In the genomic region with DNA sequence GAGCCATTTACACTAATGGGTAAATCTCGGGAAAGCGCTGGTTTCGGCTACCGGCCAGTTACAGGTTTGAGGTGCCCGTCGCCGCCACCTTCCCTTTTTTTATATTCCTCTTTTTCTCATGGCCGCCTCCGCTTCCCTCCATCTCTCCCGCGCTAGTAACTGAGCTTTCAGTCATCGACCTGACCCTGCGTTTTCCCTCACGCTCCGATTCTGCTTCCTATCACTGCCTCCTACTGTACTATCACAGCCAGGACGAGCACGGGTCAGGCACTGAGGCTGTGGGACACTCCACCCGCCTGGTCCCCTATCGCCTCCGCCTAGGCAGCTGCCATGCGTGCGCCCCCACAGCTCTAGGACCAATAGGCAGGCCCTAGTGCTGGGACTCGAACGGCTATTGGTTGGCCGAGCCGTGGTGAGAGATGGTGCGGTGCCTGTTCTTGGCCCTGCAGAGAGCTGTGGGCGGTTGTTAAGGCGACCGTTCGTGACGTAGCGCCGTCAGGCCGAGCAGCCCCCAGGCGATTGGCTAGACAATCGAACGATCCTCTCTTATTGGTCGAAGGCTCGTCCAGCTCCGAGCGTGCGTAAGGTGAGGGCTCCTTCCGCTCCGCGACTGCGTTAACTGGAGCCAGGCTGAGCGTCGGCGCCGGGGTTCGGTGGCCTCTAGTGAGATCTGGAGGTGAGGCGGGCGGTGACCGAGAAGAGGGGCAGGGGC, we compare ENCODE assay signal across 8 cellular contexts. TPM values are rescaled to one million over a fixed set of nuclear protein-coding genes. Genes with fewer than 3 reads are reported as not detected.
DNase-seq lines count a peak whose midpoint lies in the region; ATAC-seq, FAIRE-seq and TF ChIP-seq lines count a peak whose summit lies in the region.

TSS of gene HMGCR (plus strand) at position 596 of the 712 bp plus-strand sequence. CDS start 5,386 bp downstream, outside the sequence.

- intact Hi-C loops in colonic mucosa (cut with DNase I) = loop anchor here (5.0 kb wide), 2 partner anchors 94 to 569 kb away; partner anchors contain the start of genes GFM2 and NSA2

- H3K9ac ChIP-seq in BLaER1 (peak within 1 kb of the TSS; percentile 89), colonic mucosa (ENCODE audit: low read depth in 2 of 2, low read length in 2 of 2) (peak within 1 kb of the TSS; percentile 90)

- H4K20me1 ChIP-seq in BLaER1 = peaks cover 44% of the 10 kb centered on the region

- FAIRE-seq in GM19239 (lab: Jason Lieb, UNC) = peak; percentile 96

- H3K4me3 ChIP-seq in BLaER1 = peak within 1 kb of the TSS; percentile 96
- peak within 1 kb of the TSS; percentile 63 for H3K4me3 ChIP-seq in colonic mucosa

- no peak for TF ChIP-seq CTCF in colonic mucosa (IDR thresholded peaks at IDR 0.05)

- DNase-seq in GM19239 (ENCODE audit: insufficient read length, low spot score) (peak; percentile 91), NCI-H524 treated with DMSO at 0.1 percent for 48 hours (lab: John Stamatoyannopoulos, UW) (peak; percentile 92), colonic mucosa (peak; percentile 98)
- peak; percentile 98 for DNase-seq in activated CD4-positive, alpha-beta T cell treated with anti-CD3 and anti-CD28 coated beads for 48 hours
- DNase-seq in stimulated activated CD4-positive, alpha-beta T cell treated with anti-CD3 and anti-CD28 coated beads, Interleukin-1b, Interleukin-23, amount 100 ng/mL, for 48 hours = peak; percentile 99

- peaks cover 18% of the 10 kb centered on the region for H3K4me1 ChIP-seq in BLaER1
- H3K4me1 ChIP-seq in colonic mucosa = no peaks in the 10 kb centered on the region

- ATAC-seq in HG03457 (IDR thresholded peaks at IDR 0.05; ENCODE audit: unreplicated experiment) = peak; percentile 97

- H3K4me2 ChIP-seq in BLaER1 = peak within 1 kb of the TSS; percentile 85

- peaks cover 4% of the 10 kb centered on the region; the same call in 1 of the 2 replicates for H3K36me3 ChIP-seq in BLaER1
- H3K36me3 ChIP-seq in colonic mucosa = no peaks in the 10 kb centered on the region

- H3K9me3 ChIP-seq in BLaER1 (peaks cover 4% of the 10 kb centered on the region; the same call in 1 of the 2 replicates), colonic mucosa (no peaks in the 10 kb centered on the region)

- H3K27ac ChIP-seq in BLaER1 (peak within 1 kb of the TSS; percentile 83), colonic mucosa (peak within 1 kb of the TSS; percentile 95), layer of hippocampus (ENCODE audit: low read depth, low read length) (peak within 1 kb of the TSS; percentile 80)

- H3K27me3 ChIP-seq in BLaER1 = no peaks in the 10 kb centered on the region
- H3K27me3 ChIP-seq in colonic mucosa = no peaks in the 10 kb centered on the region
- H3K27me3 ChIP-seq in layer of hippocampus (ENCODE audit: control insufficient read depth, insufficient read depth, low read length) = no peaks in the 10 kb centered on the region

RNA-seq across cellular contexts. Expression of gene HMGCR, which starts in this region (rescaled TPM):
- 100 to 1,000 TPM; 118 to 319 TPM for total RNA-seq in colonic mucosa

Comparison
In these comparisons a context has a peak if more than half of its experiments do, and no peak if none do; other contexts are left out.
1. Peak in every context shown above with its lines: DNase-seq, ATAC-seq, H3K4me3 ChIP-seq and H3K27ac ChIP-seq.